Comparison of ENCODE assay signal across 34 cellular contexts in genomic region chr3:147015334-147015733, GRCh38.
"Had no signal": no experiment of that assay in that cellular context is flagged by ENCODE, and none has a peak within 500 bp of the region (broad histone marks: within the 10 kb centered on the region; RNA-seq: fewer than 3 reads in every experiment).

No MANE protein-coding gene starts in this region.

- H3K9me3 Mint-ChIP-seq: activated CD4-positive, alpha-beta memory T cell treated with anti-CD3 and anti-CD28 coated beads for 36 hours; activated CD8-positive, alpha-beta T cell treated with anti-CD3 and anti-CD28 coated beads for 36 hours; activated naive CD4-positive, alpha-beta T cell treated with anti-CD3 and anti-CD28 coated beads, Interleukin-2, amount 50 U/mL, for 24 hours; activated naive CD8-positive, alpha-beta T cell treated with anti-CD3 and anti-CD28 coated beads, Interleukin-2, amount 10 ng/mL, durations not matched to agents 7 days and 5 days; activated T-helper 1 cell treated with anti-CD3 and anti-CD28 coated beads, Interleukin-12 subunit alpha, Interleukin-12 subunit beta, Interleukin-2, Interleukin-4 antibody, amounts not matched to agents 30 ng/mL and 10 ng/mL and 1 ng/mL, durations not matched to agents 14 hours and 24 hours and 36 hours had no signal

- H3K27ac ChIP-seq: body of pancreas, brain microvascular endothelial cell, breast epithelium, VCaP had no signal

- H3K36me3 Mint-ChIP-seq: activated CD4-positive, alpha-beta memory T cell treated with anti-CD3 and anti-CD28 coated beads for 36 hours; activated naive CD4-positive, alpha-beta T cell treated with anti-CD3 and anti-CD28 coated beads, Interleukin-2, amount 10 ng/mL, durations not matched to agents 7 days and 5 days; activated naive CD4-positive, alpha-beta T cell treated with anti-CD3 and anti-CD28 coated beads, Interleukin-2, amount 50 U/mL, for 24 hours; activated naive CD8-positive, alpha-beta T cell; activated naive CD8-positive, alpha-beta T cell treated with anti-CD3 and anti-CD28 coated beads, Interleukin-2, amount 10 ng/mL, durations not matched to agents 7 days and 5 days had no signal

- DNase-seq: activated CD4-positive, alpha-beta memory T cell treated with anti-CD3 and anti-CD28 coated beads for 36 hours; activated CD4-positive, alpha-beta T cell treated with anti-CD3 and anti-CD28 coated beads for 4 hours; activated CD4-positive, alpha-beta T cell treated with anti-CD3 and anti-CD28 coated beads, Interleukin-2, amount 10 ng/mL, durations not matched to agents 24 days and 14 days; activated CD4-positive, alpha-beta T cell treated with anti-CD3 and anti-CD28 coated beads, Interleukin-2, amount 50 U/mL, for 1 hour; activated CD4-positive, alpha-beta T cell treated with anti-CD3 and anti-CD28 coated beads, Interleukin-2, amount 50 U/mL, for 4 hours; activated CD4-positive, CD25-positive, alpha-beta regulatory T cell; activated CD8-positive, alpha-beta memory T cell treated with anti-CD3 and anti-CD28 coated beads, Interleukin-2, amount 50 U/mL, for 4 hours; activated CD8-positive, alpha-beta T cell treated with anti-CD3 and anti-CD28 coated beads for 36 hours; activated gamma-delta T cell; activated naive CD4-positive, alpha-beta T cell treated with anti-CD3 and anti-CD28 coated beads, Interleukin-2, amount 10 ng/mL, durations not matched to agents 7 days and 5 days; activated naive CD4-positive, alpha-beta T cell treated with Interleukin-2 at 50 U/mL for 16 hours; activated naive CD8-positive, alpha-beta T cell treated with anti-CD3 and anti-CD28 coated beads, Interleukin-2, amount 10 ng/mL, durations not matched to agents 7 days and 5 days; activated naive CD8-positive, alpha-beta T cell treated with anti-CD3 and anti-CD28 coated beads, Interleukin-2, amount 50 U/mL, for 24 hours; activated T-cell treated with anti-CD3 and anti-CD28 coated beads for 4 hours; activated T-cell treated with anti-CD3 and anti-CD28 coated beads, Interleukin-2, amount 50 U/mL, for 1 hour; activated T-cell treated with anti-CD3 and anti-CD28 coated beads, Interleukin-2, amount 50 U/mL, for 4 hours; activated T-cell treated with anti-CD3 and anti-CD28 coated beads, Interleukin-2, amount 50 U/mL, for 72 hours; amygdala; anterior cingulate cortex; body of pancreas; brain microvascular endothelial cell; central memory CD4-positive, alpha-beta T cell; T-helper 1 cell; T-helper 2 cell; T-helper 9 cell had no signal

- H3K36me3 ChIP-seq: brain microvascular endothelial cell, breast epithelium had no signal

- H3K4me1 Mint-ChIP-seq: activated CD4-positive, alpha-beta T cell treated with anti-CD3 and anti-CD28 coated beads, Interleukin-2, amount 10 ng/mL, durations not matched to agents 24 days and 14 days; activated naive CD4-positive, alpha-beta T cell treated with anti-CD3 and anti-CD28 coated beads, Interleukin-2, amount 10 ng/mL, durations not matched to agents 7 days and 5 days; activated naive CD4-positive, alpha-beta T cell treated with anti-CD3 and anti-CD28 coated beads, Interleukin-2, amount 50 U/mL, for 24 hours; activated naive CD8-positive, alpha-beta T cell treated with anti-CD3 and anti-CD28 coated beads, Interleukin-2, amount 10 ng/mL, durations not matched to agents 7 days and 5 days; activated naive CD8-positive, alpha-beta T cell treated with anti-CD3 and anti-CD28 coated beads, Interleukin-2, amount 50 U/mL, for 24 hours; activated T-helper 17 cell treated with anti-CD3 and anti-CD28 coated beads, Interleukin-2, amount 50 U/mL, for 72 hours had no signal

- H3K9me3 ChIP-seq: body of pancreas had no signal

- H3K27ac Mint-ChIP-seq: activated CD4-positive, alpha-beta memory T cell treated with anti-CD3 and anti-CD28 coated beads for 36 hours; activated CD4-positive, alpha-beta T cell treated with anti-CD3 and anti-CD28 coated beads, Interleukin-2, amount 10 ng/mL, durations not matched to agents 24 days and 14 days; activated CD8-positive, alpha-beta T cell treated with anti-CD3 and anti-CD28 coated beads for 36 hours; activated naive CD4-positive, alpha-beta T cell treated with anti-CD3 and anti-CD28 coated beads, Interleukin-2, amount 10 ng/mL, durations not matched to agents 7 days and 5 days; activated naive CD4-positive, alpha-beta T cell treated with anti-CD3 and anti-CD28 coated beads, Interleukin-2, amount 50 U/mL, for 24 hours; activated naive CD8-positive, alpha-beta T cell; activated naive CD8-positive, alpha-beta T cell treated with anti-CD3 and anti-CD28 coated beads, Interleukin-2, amount 10 ng/mL, durations not matched to agents 7 days and 5 days; activated naive CD8-positive, alpha-beta T cell treated with anti-CD3 and anti-CD28 coated beads, Interleukin-2, amount 50 U/mL, for 24 hours; activated T-cell treated with anti-CD3 and anti-CD28 coated beads, Interleukin-2, amount 50 U/mL, for 72 hours; activated T-helper 1 cell treated with anti-CD3 and anti-CD28 coated beads, Interleukin-12 subunit alpha, Interleukin-12 subunit beta, Interleukin-2, Interleukin-4 antibody, amounts not matched to agents 30 ng/mL and 10 ng/mL and 1 ng/mL, durations not matched to agents 14 hours and 24 hours and 36 hours; activated T-helper 17 cell treated with anti-CD3 and anti-CD28 coated beads, Interleukin-2, amount 50 U/mL, for 72 hours; T-helper 1 cell treated with Interleukin-12 subunit alpha and Interleukin-12 subunit beta and Interleukin-4 antibody, amounts not matched to agents 30 μg/mL and 1 μg/mL, for 36 hours; T-helper 2 cell treated with Interferon-gamma antibody and Interleukin-4, amounts not matched to agents 5 μg/mL and 100 μg/mL, for 36 hours had no signal

- H3K4me3 ChIP-seq: body of pancreas, breast epithelium had no signal

- H3K27me3 Mint-ChIP-seq: activated CD4-positive, alpha-beta memory T cell treated with anti-CD3 and anti-CD28 coated beads for 36 hours; activated CD4-positive, alpha-beta T cell treated with anti-CD3 and anti-CD28 coated beads, Interleukin-2, amount 10 ng/mL, durations not matched to agents 24 days and 14 days; activated CD8-positive, alpha-beta T cell treated with anti-CD3 and anti-CD28 coated beads for 36 hours; activated naive CD4-positive, alpha-beta T cell treated with anti-CD3 and anti-CD28 coated beads, Interleukin-2, amount 10 ng/mL, durations not matched to agents 7 days and 5 days; activated naive CD4-positive, alpha-beta T cell treated with anti-CD3 and anti-CD28 coated beads, Interleukin-2, amount 50 U/mL, for 24 hours; activated naive CD8-positive, alpha-beta T cell; activated naive CD8-positive, alpha-beta T cell treated with anti-CD3 and anti-CD28 coated beads, Interleukin-2, amount 10 ng/mL, durations not matched to agents 7 days and 5 days; activated naive CD8-positive, alpha-beta T cell treated with anti-CD3 and anti-CD28 coated beads, Interleukin-2, amount 50 U/mL, for 24 hours; activated T-helper 17 cell treated with anti-CD3 and anti-CD28 coated beads, Interleukin-2, amount 50 U/mL, for 72 hours had no signal

- H3K4me3 Mint-ChIP-seq: activated CD4-positive, alpha-beta memory T cell treated with anti-CD3 and anti-CD28 coated beads for 36 hours; activated CD4-positive, alpha-beta T cell treated with anti-CD3 and anti-CD28 coated beads, Interleukin-2, amount 10 ng/mL, durations not matched to agents 24 days and 14 days; activated CD8-positive, alpha-beta T cell treated with anti-CD3 and anti-CD28 coated beads for 36 hours; activated naive CD4-positive, alpha-beta T cell treated with anti-CD3 and anti-CD28 coated beads, Interleukin-2, amount 10 ng/mL, durations not matched to agents 7 days and 5 days; activated naive CD4-positive, alpha-beta T cell treated with anti-CD3 and anti-CD28 coated beads, Interleukin-2, amount 50 U/mL, for 24 hours; activated naive CD8-positive, alpha-beta T cell; activated naive CD8-positive, alpha-beta T cell treated with anti-CD3 and anti-CD28 coated beads, Interleukin-2, amount 10 ng/mL, durations not matched to agents 7 days and 5 days; activated naive CD8-positive, alpha-beta T cell treated with anti-CD3 and anti-CD28 coated beads, Interleukin-2, amount 50 U/mL, for 24 hours; activated T-cell treated with anti-CD3 and anti-CD28 coated beads, Interleukin-2, amount 50 U/mL, for 4 hours; activated T-cell treated with anti-CD3 and anti-CD28 coated beads, Interleukin-2, amount 50 U/mL, for 72 hours; activated T-helper 1 cell treated with anti-CD3 and anti-CD28 coated beads, Interleukin-12 subunit alpha, Interleukin-12 subunit beta, Interleukin-2, Interleukin-4 antibody, amounts not matched to agents 30 ng/mL and 10 ng/mL and 1 ng/mL, durations not matched to agents 14 hours and 24 hours and 36 hours; activated T-helper 17 cell treated with anti-CD3 and anti-CD28 coated beads, Interleukin-2, amount 50 U/mL, for 72 hours; T-helper 1 cell treated with Interleukin-12 subunit alpha and Interleukin-12 subunit beta and Interleukin-4 antibody, amounts not matched to agents 30 μg/mL and 1 μg/mL, for 36 hours; T-helper 2 cell treated with Interferon-gamma antibody and Interleukin-4, amounts not matched to agents 5 μg/mL and 100 μg/mL, for 36 hours had no signal

- ATAC-seq: activated CD4-positive, CD25-positive, alpha-beta regulatory T cell treated with anti-CD3 and anti-CD28 coated beads, Interleukin-2, amount 50 U/mL, for 24 hours; activated CD8-positive, alpha-beta T cell treated with anti-CD3 and anti-CD28 coated beads for 36 hours; activated naive CD8-positive, alpha-beta T cell treated with anti-CD3 and anti-CD28 coated beads, Interleukin-2, amount 50 U/mL, for 24 hours; activated T-cell treated with anti-CD3 and anti-CD28 coated beads, Interleukin-2, amount 50 U/mL, for 4 hours; activated T-cell treated with anti-CD3 and anti-CD28 coated beads, Interleukin-2, amount 50 U/mL, for 72 hours; activated T-helper 17 cell treated with anti-CD3 and anti-CD28 coated beads, Interleukin-2, amount 50 U/mL, for 72 hours; body of pancreas had no signal

- H3K27me3 ChIP-seq: body of pancreas, brain microvascular endothelial cell, breast epithelium had no signal

- H3K4me1 ChIP-seq: body of pancreas, breast epithelium had no signal
